8 cellular contexts compared by ENCODE assay signal in genomic region chr3:159761377-159761776, GRCh38.
DNase-seq lines count a peak whose midpoint lies in the region; ATAC-seq lines count a peak whose summit lies in the region.

No MANE protein-coding gene starts in this region.

- no peaks in the 10 kb centered on the region for H3K9me3 ChIP-seq in skeletal muscle satellite cell (replicated peaks; ENCODE audit: low read length)

- ATAC-seq in left ventricle myocardium superior (no peak), HG03135 (IDR thresholded peaks at IDR 0.05; ENCODE audit: unreplicated experiment) (no peak), GM19328 (IDR thresholded peaks at IDR 0.05; ENCODE audit: unreplicated experiment) (no peak), HG03354 (IDR thresholded peaks at IDR 0.05; ENCODE audit: poor library complexity, severe bottlenecking, unreplicated experiment) (no peak), esophagus mucosa (no peak)

- DNase-seq in H4 (ENCODE audit: low spot score) (peak; percentile 34), amniotic epithelial cell (ENCODE audit: low read depth) (peak; percentile 30), left ventricle myocardium superior (peak; percentile 54)

- H3K9ac ChIP-seq in skeletal muscle satellite cell (ENCODE audit: low read depth, low read length), result no peak overlapping the region

- no peaks in the 10 kb centered on the region for H3K36me3 ChIP-seq in skeletal muscle satellite cell (ENCODE audit: insufficient read depth, low read length)

- H3K4me2 ChIP-seq in skeletal muscle satellite cell (ENCODE audit: low read length), result peak overlapping the region; percentile 99

- H3K27me3 ChIP-seq in skeletal muscle satellite cell (ENCODE audit: control insufficient read depth, insufficient read depth, low read length), result no peaks in the 10 kb centered on the region

- H3K4me3 ChIP-seq in skeletal muscle satellite cell (ENCODE audit: low read length), result peak overlapping the region; percentile 85

- peaks cover 37% of the 10 kb centered on the region for H3K4me1 ChIP-seq in skeletal muscle satellite cell (ENCODE audit: control insufficient read depth, insufficient read depth, low read length)

- intact Hi-C loops in left ventricle myocardium superior (cut with micrococcal nuclease), result no loop called here
